ENCODE assay signal across 9 cellular contexts in the genomic region with DNA sequence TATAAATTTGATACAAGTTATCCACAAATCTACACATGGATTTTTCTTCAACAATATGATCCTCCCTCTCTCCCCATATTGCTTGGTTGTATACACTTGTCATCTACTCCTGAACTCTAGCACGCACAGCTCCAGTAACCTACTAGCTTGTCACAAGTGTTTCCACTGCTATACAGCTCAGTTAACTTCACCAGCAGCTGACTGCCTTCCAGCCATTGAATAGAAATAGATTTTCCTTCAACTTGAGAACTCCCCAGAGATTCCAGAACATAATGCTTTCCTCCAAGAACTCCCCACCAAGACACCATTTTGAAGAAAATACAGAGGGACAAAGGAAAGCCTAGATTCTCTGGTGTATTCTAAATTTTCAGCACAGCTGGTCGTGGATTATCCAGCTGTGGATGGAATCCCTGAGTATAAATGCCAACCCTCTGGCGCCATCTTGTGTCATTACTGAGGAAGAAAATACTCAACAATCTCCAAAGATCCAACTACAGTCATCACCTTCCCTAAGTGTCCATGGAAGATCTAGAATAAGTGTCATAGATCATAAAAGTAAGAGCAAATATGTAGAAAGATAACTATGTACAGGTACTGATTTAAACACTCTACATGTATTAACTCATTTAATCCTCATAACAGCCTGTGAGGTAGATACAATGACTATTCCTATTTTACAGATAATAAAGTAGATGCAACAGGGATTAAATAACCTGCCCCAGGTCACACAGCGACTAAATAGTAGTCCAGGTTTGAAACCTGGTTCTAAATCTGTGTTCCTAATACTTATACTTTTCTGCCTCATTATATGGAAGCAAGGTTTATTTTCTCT.
A peak's percentile ranks its signal among the peaks of the same experiment; 100 is the strongest.
DNase-seq lines count a peak whose midpoint lies in the region; ATAC-seq and TF ChIP-seq lines count a peak whose summit lies in the region.
"Had no signal": no experiment of that assay in that cellular context is flagged by ENCODE, and none has a peak within 500 bp of the region (broad histone marks: within the 10 kb centered on the region; RNA-seq: fewer than 3 reads in every experiment).

No MANE protein-coding gene starts in this region.

- no peaks in the 10 kb centered on the region for H3K27me3 ChIP-seq in KMS-11 (ENCODE audit: insufficient read depth, low read depth)
- H3K27me3 ChIP-seq in effector memory CD4-positive, alpha-beta T cell (replicated peaks; ENCODE audit: control insufficient read depth, insufficient read depth, low read length, poor library complexity, severe bottlenecking) = no peaks in the 10 kb centered on the region
- H3K27me3 ChIP-seq: BLaER1 treated with 17β-estradiol and CSF1 and Interleukin-3, amounts not matched to agents 10 nM and 100 nM had no signal

- H3K36me3 ChIP-seq in KMS-11 (ENCODE audit: insufficient read depth) = no peaks in the 10 kb centered on the region
- H3K36me3 ChIP-seq in effector memory CD4-positive, alpha-beta T cell (ENCODE audit: control insufficient read depth, insufficient read depth, low read length) = no peaks in the 10 kb centered on the region
- H3K36me3 ChIP-seq: BLaER1 treated with 17β-estradiol and CSF1 and Interleukin-3, amounts not matched to agents 10 nM and 100 nM had no signal

- no peak for TF ChIP-seq POLR2A in erythroblast (IDR thresholded peaks at IDR 0.05; ENCODE audit: low read length)

- no peaks in the 10 kb centered on the region for H3K79me2 ChIP-seq in KMS-11 (ENCODE audit: insufficient read depth, low read depth)

- no peak overlapping the region for H3K9ac ChIP-seq in KMS-11
- H3K9ac ChIP-seq: BLaER1 treated with 17β-estradiol and CSF1 and Interleukin-3, amounts not matched to agents 10 nM and 100 nM had no signal

- DNase-seq in DMS79 treated with DMSO at 0.1 percent for 48 hours (lab: John Stamatoyannopoulos, UW) = peak; percentile 85
- no peak for DNase-seq in DMS79 (lab: John Stamatoyannopoulos, UW)
- peak; percentile 3 for DNase-seq in SHP77 treated with DMSO at 0.1 percent for 48 hours (lab: John Stamatoyannopoulos, UW)
- peak; percentile 33 to 67 for DNase-seq in erythroblast (lab: John Stamatoyannopoulos, UW)
- DNase-seq in middle frontal gyrus (ENCODE audit: extremely low spot score, low spot score) = peak; percentile 38
- DNase-seq in effector memory CD4-positive, alpha-beta T cell = no peak

- peak; percentile 86 for TF ChIP-seq CTCF in KMS-11 (conservative IDR thresholded peaks at IDR 0.05; ENCODE audit: low read depth, low read length)

- H3K9me3 ChIP-seq in effector memory CD4-positive, alpha-beta T cell (ENCODE audit: control insufficient read depth, low read length) = no peaks in the 10 kb centered on the region
- H3K9me3 ChIP-seq: BLaER1 treated with 17β-estradiol and CSF1 and Interleukin-3, amounts not matched to agents 10 nM and 100 nM had no signal

- H3K4me2 ChIP-seq in KMS-11 = no peak overlapping the region
- H3K4me2 ChIP-seq: BLaER1 treated with 17β-estradiol and CSF1 and Interleukin-3, amounts not matched to agents 10 nM and 100 nM had no signal

- no peaks in the 10 kb centered on the region for H3K4me1 ChIP-seq in KMS-11 (ENCODE audit: low read depth, poor library complexity, severe bottlenecking)
- H3K4me1 ChIP-seq in effector memory CD4-positive, alpha-beta T cell (ENCODE audit: control insufficient read depth, insufficient read depth, low read length, poor library complexity, severe bottlenecking) = no peaks in the 10 kb centered on the region
- H3K4me1 ChIP-seq: BLaER1 treated with 17β-estradiol and CSF1 and Interleukin-3, amounts not matched to agents 10 nM and 100 nM had no signal

- H3K4me3 ChIP-seq in KMS-11 (IDR thresholded peaks at IDR 0.05; ENCODE audit: insufficient read depth, low read depth, low read length) = no peak overlapping the region
- no peak overlapping the region for H3K4me3 ChIP-seq in effector memory CD4-positive, alpha-beta T cell (ENCODE audit: insufficient read depth, low read depth, low read length, poor library complexity, severe bottlenecking)
- H3K4me3 ChIP-seq: BLaER1 treated with 17β-estradiol and CSF1 and Interleukin-3, amounts not matched to agents 10 nM and 100 nM had no signal

- H3K27ac ChIP-seq in KMS-11 = no peak overlapping the region
- H3K27ac ChIP-seq in effector memory CD4-positive, alpha-beta T cell (ENCODE audit: insufficient read depth, low read length, poor library complexity, severe bottlenecking) = no peak overlapping the region
- H3K27ac ChIP-seq: BLaER1 treated with 17β-estradiol and CSF1 and Interleukin-3, amounts not matched to agents 10 nM and 100 nM had no signal

- ATAC-seq in GM21825 (IDR thresholded peaks at IDR 0.05; ENCODE audit: unreplicated experiment) = no peak

- no peaks in the 10 kb centered on the region for H4K20me1 ChIP-seq in KMS-11 (ENCODE audit: insufficient read depth)
- H4K20me1 ChIP-seq: BLaER1 treated with 17β-estradiol and CSF1 and Interleukin-3, amounts not matched to agents 10 nM and 100 nM had no signal

- H2AFZ ChIP-seq in KMS-11 (ENCODE audit: low read depth) = no peak overlapping the region

Comparison
In these comparisons a context has a peak if more than half of its experiments do, and no peak if none do; other contexts are left out.
1. DNase-seq: peak in DMS79 treated with DMSO at 0.1 percent for 48 hours (single experiment), SHP77 treated with DMSO at 0.1 percent for 48 hours (single experiment), erythroblast (2 of 2) and middle frontal gyrus (single experiment); none in DMS79 (single experiment) and effector memory CD4-positive, alpha-beta T cell (0 of 3).